Comparison of ENCODE assay signal across 1 cellular context in genomic region chr17:1712271-1712670, GRCh38.
TF ChIP-seq lines count a peak whose summit lies in the region.

No MANE protein-coding gene starts in this region.

TF ChIP-seq in GM23338, 12 proteins besides CTCF, POLR2A, EP300 and RAD21 (continued from another document):
- TF ChIP-seq ZNF462 (CRISPR knock-in tag; IDR thresholded peaks at IDR 0.05) (no peak), ZNF114 (CRISPR knock-in tag; IDR thresholded peaks at IDR 0.05) (no peak), ZNF331 (CRISPR knock-in tag; IDR thresholded peaks at IDR 0.05; ENCODE audit: low read depth) (no peak), STAT1 (IDR thresholded peaks at IDR 0.05; ENCODE audit: unreplicated experiment) (no peak), ETS1 (IDR thresholded peaks at IDR 0.05) (no peak), POLR2AphosphoS5 (IDR thresholded peaks at IDR 0.05; ENCODE audit: low read depth) (no peak)
TF ChIP-seq in GM23338: peak in this region for 0.
